8 cellular contexts compared by ENCODE assay signal in the genomic region with DNA sequence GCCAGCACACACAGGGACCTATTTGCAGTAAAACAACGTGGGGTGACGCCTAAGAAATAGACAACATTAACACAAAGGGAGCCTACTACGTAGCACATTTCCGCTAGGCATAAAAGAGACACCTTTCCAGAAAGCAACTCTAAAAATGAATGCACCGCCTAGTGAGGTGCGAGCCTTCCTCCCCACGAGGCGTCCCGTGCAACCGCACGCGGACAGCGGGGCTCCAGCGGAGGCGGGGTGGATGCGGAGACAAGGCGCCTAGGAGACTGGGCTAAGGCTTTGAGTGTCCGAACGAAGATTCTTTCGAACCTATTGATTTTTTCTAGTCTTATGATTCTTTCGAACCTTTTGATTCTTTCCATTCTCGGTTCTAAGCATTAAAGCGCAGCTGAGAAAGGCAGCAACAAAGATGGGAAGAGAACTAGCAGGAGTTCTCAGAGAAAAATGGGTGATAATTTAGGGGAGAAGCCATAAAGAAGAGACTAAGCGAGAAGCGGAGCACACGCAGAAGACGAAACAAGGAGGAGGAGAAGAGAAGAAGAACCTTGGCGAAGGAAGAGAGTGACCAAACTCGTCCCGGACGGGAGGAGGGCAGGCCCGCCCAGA. TPM values are rescaled to one million over a fixed set of nuclear protein-coding genes. Genes with fewer than 3 reads are reported as not detected.
DNase-seq lines count a peak whose midpoint lies in the region; ATAC-seq and TF ChIP-seq lines count a peak whose summit lies in the region.

No MANE protein-coding gene starts in this region.

- 5 to 7% methylated on average over 32 of the region's 32 CpGs for WGBS in tibial nerve, 2 donors

- H3K36me3 Mint-ChIP-seq in Caco-2 (ENCODE audit: insufficient read depth, unreplicated experiment) = peaks cover 16% of the 10 kb centered on the region

- TF ChIP-seq EP300 in neural cell (conservative IDR thresholded peaks at IDR 0.05; ENCODE audit: poor library complexity, severe bottlenecking) (no peak), tibial nerve (IDR thresholded peaks at IDR 0.05) (no peak)

- peak overlapping the region; percentile 86 for H3K27ac Mint-ChIP-seq in Caco-2 (ENCODE audit: unreplicated experiment)

- H3K9me3 Mint-ChIP-seq in Caco-2 (ENCODE audit: unreplicated experiment) = no peaks in the 10 kb centered on the region

- H3K79me2 ChIP-seq in neural cell (replicated peaks; ENCODE audit: insufficient read depth, low read length) = peaks cover 39% of the 10 kb centered on the region

- DNase-seq in Caco-2 (peak in 1 of 2 experiments; percentile 52), erythroblast (lab: John Stamatoyannopoulos, UW) (peak; percentile 56 to 71), tibial nerve (ENCODE audit: low spot score in 2 of 2) (no peak), NCI-H1694 treated with DMSO at 0.1 percent for 48 hours (lab: John Stamatoyannopoulos, UW) (no peak)
- DNase-seq in activated CD8-positive, alpha-beta memory T cell treated with anti-CD3 and anti-CD28 coated beads, Interleukin-2, amount 50 U/mL, for 4 hours = peak; percentile 63

- peak overlapping the region; percentile 56 for H3K4me2 ChIP-seq in neural cell (ENCODE audit: low read length)

- no peaks in the 10 kb centered on the region for H3K9me2 ChIP-seq in neural cell (ENCODE audit: insufficient read depth, low read length)

- TSS peak; percentile 94 for BruUV-seq in Caco-2 (replicated peaks; lab: Mats Ljungman, UMichigan)

- TF ChIP-seq POLR2A in erythroblast (IDR thresholded peaks at IDR 0.05; ENCODE audit: low read length) = no peak
- no peak for TF ChIP-seq POLR2A in tibial nerve (IDR thresholded peaks at IDR 0.05)

- CTCF ChIA-PET in Caco-2 (lab: Charles Lee) = interaction anchor here (1.4 kb wide), 1 partner anchor 99 kb away, joined by 3 read pairs; the partner anchor contains the start of gene GOSR1

- H3K4me3 ChIP-seq in Caco-2 (ENCODE audit: low read depth, low read length) (peak overlapping the region; percentile 64), neural cell (ENCODE audit: low read length) (peak overlapping the region; percentile 83), tibial nerve (peak overlapping the region; percentile 61 to 90 (median 72))

- peak overlapping the region; percentile 82 for H3K9ac ChIP-seq in neural cell (ENCODE audit: low read length)

- TF ChIP-seq RAD21 in neural cell (conservative IDR thresholded peaks at IDR 0.05) = no peak

- no peaks in the 10 kb centered on the region for H3K27me3 Mint-ChIP-seq in Caco-2 (ENCODE audit: insufficient read depth, unreplicated experiment)

- H3K4me1 Mint-ChIP-seq in Caco-2 (ENCODE audit: low read depth, unreplicated experiment) = peaks cover 36% of the 10 kb centered on the region

- no peaks in the 10 kb centered on the region for H4K20me1 ChIP-seq in neural cell (ENCODE audit: insufficient read depth)

- TF ChIP-seq CTCF in Caco-2 (IDR thresholded peaks at IDR 0.05; ENCODE audit: insufficient read depth in 1 of 2, low read depth in 1 of 2, low read length in 1 of 2, severe bottlenecking in 1 of 2, unreplicated experiment in 1 of 2) = no peak
- no peak for TF ChIP-seq CTCF in neural cell (IDR thresholded peaks at IDR 0.05; ENCODE audit: poor library complexity, severe bottlenecking)
- TF ChIP-seq CTCF in tibial nerve (IDR thresholded peaks at IDR 0.05) = no peak

- H3K36me3 ChIP-seq in Caco-2 (ENCODE audit: control insufficient read depth, insufficient read depth, low read length) = no peaks in the 10 kb centered on the region
- H3K36me3 ChIP-seq in neural cell (ENCODE audit: insufficient read depth, low read length) = no peaks in the 10 kb centered on the region
- no peaks in the 10 kb centered on the region for H3K36me3 ChIP-seq in tibial nerve

- POLR2A ChIA-PET in Caco-2 (lab: Charles Lee) = interaction anchor here (0.6 kb wide), 3 partner anchors 17 to 362 kb away, joined by 3 to 5 read pairs (median 4); no protein-coding TSS in a partner anchor

- ATAC-seq in HG03432 (IDR thresholded peaks at IDR 0.05; ENCODE audit: unreplicated experiment) (peak; percentile 10), HG03520 (IDR thresholded peaks at IDR 0.05; ENCODE audit: unreplicated experiment) (no peak)

- H3K9me3 ChIP-seq in Caco-2 (no peaks in the 10 kb centered on the region), neural cell (ENCODE audit: low read length) (no peaks in the 10 kb centered on the region), tibial nerve (no peaks in the 10 kb centered on the region)

- peak overlapping the region; percentile 88 for H3K4me3 Mint-ChIP-seq in Caco-2 (ENCODE audit: unreplicated experiment)

- H2AFZ ChIP-seq in neural cell (ENCODE audit: low read depth, low read length) = peak overlapping the region; percentile 78

- H3K4me1 ChIP-seq in Caco-2 (peaks cover 40% of the 10 kb centered on the region), tibial nerve (peaks cover 0 to 62% (median 18%) of the 10 kb centered on the region in 4 donors)

- no peaks in the 10 kb centered on the region for H3K27me3 ChIP-seq in Caco-2 (replicated peaks; ENCODE audit: control insufficient read depth, insufficient read depth, low read length)
- no peaks in the 10 kb centered on the region for H3K27me3 ChIP-seq in neural cell (ENCODE audit: insufficient read depth, low read depth, low read length)
- no peaks in the 10 kb centered on the region for H3K27me3 ChIP-seq in tibial nerve

- intact Hi-C loops in Caco-2 (cut with micrococcal nuclease; ENCODE audit: unreplicated experiment) = loop anchor here (1.0 kb wide), 2 partner anchors 34 to 38 kb away; no protein-coding TSS in a partner anchor

- H3F3A ChIP-seq in neural cell (ENCODE audit: insufficient read depth, low read length, poor library complexity, severe bottlenecking) = no peaks in the 10 kb centered on the region

- H3K27ac ChIP-seq in neural cell (ENCODE audit: low read length) (peak overlapping the region; percentile 67), tibial nerve (peak overlapping the region; percentile 45 to 92 (median 90))

TF ChIP-seq in neural cell, 6 proteins besides CTCF, POLR2A, EP300 and RAD21:
- TF ChIP-seq EZH2 (IDR thresholded peaks at IDR 0.05; ENCODE audit: borderline replicate concordance, insufficient read depth, low read length, poor library complexity, severe bottlenecking) (no peak), MXI1 (conservative IDR thresholded peaks at IDR 0.05; ENCODE audit: poor library complexity, severe bottlenecking) (no peak), REST (IDR thresholded peaks at IDR 0.05; ENCODE audit: borderline replicate concordance) (no peak), SMC3 (conservative IDR thresholded peaks at IDR 0.05; ENCODE audit: poor library complexity) (no peak), POLR2AphosphoS5 (IDR thresholded peaks at IDR 0.05) (no peak), TAF1 (IDR thresholded peaks at IDR 0.05; ENCODE audit: low read depth) (no peak)

RNA-seq across cellular contexts. Expression of gene CPD, which starts 0.4 kb away (rescaled TPM):
- 127 and 149 TPM in 2 replicates for total RNA-seq in Caco-2 (2022)
- 14.1 and 14.3 TPM in 2 replicates for polyA plus RNA-seq in neural cell
- 98.8 and 117 TPM in 2 replicates for polyA minus RNA-seq in neural cell
- total RNA-seq in tibial nerve = 100 to 1,000 TPM in 1 of 4 donors, 10 to 100 TPM in 3; 38.5 to 112 (median 60.3) TPM

RNA-seq across cellular contexts. Expression of gene TMIGD1, which starts 44.4 kb away (rescaled TPM):
- total RNA-seq in Caco-2 (2022) (not detected in 2 replicates), tibial nerve (not detected)
- polyA plus RNA-seq in neural cell = not detected in 2 replicates
- not detected in 2 replicates for polyA minus RNA-seq in neural cell

Comparison
In these comparisons a context has a peak if more than half of its experiments do, and no peak if none do; other contexts are left out.
1. DNase-seq: peak in activated CD8-positive, alpha-beta memory T cell treated with anti-CD3 and anti-CD28 coated beads, Interleukin-2, amount 50 U/mL, for 4 hours (single experiment) and erythroblast (2 of 2); none in tibial nerve (0 of 2) and NCI-H1694 treated with DMSO at 0.1 percent for 48 hours (single experiment).
2. Peak in every context shown above with its lines, with median percentiles within 50 percentile points of each other: H3K4me3 ChIP-seq.